15 cellular contexts compared by ENCODE assay signal in genomic region chr17:73065376-73065775, GRCh38. TPM values are rescaled to one million over a fixed set of nuclear protein-coding genes. Genes with fewer than 3 reads are reported as not detected.
DNase-seq lines count a peak whose midpoint lies in the region; ATAC-seq and TF ChIP-seq lines count a peak whose summit lies in the region.
"Had no signal": no experiment of that assay in that cellular context is flagged by ENCODE, and none has a peak within 500 bp of the region (broad histone marks: within the 10 kb centered on the region; RNA-seq: fewer than 3 reads in every experiment).

No MANE protein-coding gene starts in this region.

- H3K27me3 ChIP-seq in Caco-2 (replicated peaks; ENCODE audit: control insufficient read depth, insufficient read depth, low read length) (no peaks in the 10 kb centered on the region), WERI-Rb-1 (ENCODE audit: insufficient read depth, low read depth, severe bottlenecking) (no peaks in the 10 kb centered on the region)

- intact Hi-C loops in Caco-2 (cut with micrococcal nuclease; ENCODE audit: unreplicated experiment) (no loop called here), Calu3 (cut with micrococcal nuclease; ENCODE audit: unreplicated experiment) (no loop called here)

- H3K9me3 ChIP-seq in Caco-2, result peaks cover 4% of the 10 kb centered on the region; the same call in 1 of the 2 replicates
- peaks cover 12% of the 10 kb centered on the region for H3K9me3 ChIP-seq in WERI-Rb-1 (ENCODE audit: severe bottlenecking)
- H3K9me3 ChIP-seq: HAP-1 had no signal

- CTCF ChIA-PET in Caco-2 (lab: Charles Lee), result no interaction called here
- CTCF ChIA-PET in Calu3 (lab: Charles Lee), result no interaction called here

- H3K27me3 Mint-ChIP-seq in Caco-2 (ENCODE audit: insufficient read depth, unreplicated experiment), result no peaks in the 10 kb centered on the region
- no peaks in the 10 kb centered on the region for H3K27me3 Mint-ChIP-seq in nephron (ENCODE audit: low read depth)
- H3K27me3 Mint-ChIP-seq in Calu3 (ENCODE audit: unreplicated experiment), result no peaks in the 10 kb centered on the region
- H3K27me3 Mint-ChIP-seq: B cell; CD4-positive, alpha-beta T cell had no signal

- H3K4me3 ChIP-seq in Caco-2 (ENCODE audit: low read depth, low read length) (no peak overlapping the region), WERI-Rb-1 (ENCODE audit: low read depth, low read length) (no peak overlapping the region)
- H3K4me3 ChIP-seq: HAP-1 had no signal

- TF ChIP-seq CTCF in Caco-2 (IDR thresholded peaks at IDR 0.05; ENCODE audit: insufficient read depth in 1 of 2, low read depth in 1 of 2, low read length in 1 of 2, severe bottlenecking in 1 of 2, unreplicated experiment in 1 of 2) (no peak), WERI-Rb-1 (IDR thresholded peaks at IDR 0.05; ENCODE audit: low read depth, low read length) (no peak), nephron (IDR thresholded peaks at IDR 0.05; ENCODE audit: unreplicated experiment in 3 of 3) (no peak), Calu3 (IDR thresholded peaks at IDR 0.05; ENCODE audit: unreplicated experiment) (no peak)

- BruUV-seq in Caco-2 (replicated peaks; lab: Mats Ljungman, UMichigan), result no TSS peak
- no TSS peak for BruUV-seq in Calu3 (replicated peaks; lab: Mats Ljungman, UMichigan)

- H3K4me3 Mint-ChIP-seq in Caco-2 (ENCODE audit: unreplicated experiment), result no peak overlapping the region
- no peak overlapping the region for H3K4me3 Mint-ChIP-seq in nephron
- no peak overlapping the region for H3K4me3 Mint-ChIP-seq in stimulated activated effector memory CD8-positive, alpha-beta T cell treated with anti-CD3 and anti-CD28 coated beads, Interleukin-12 subunit alpha, Interleukin-12 subunit beta, amount 100 ng/mL, for 72 hours
- H3K4me3 Mint-ChIP-seq in Calu3 (ENCODE audit: low read depth, unreplicated experiment), result no peak overlapping the region
- H3K4me3 Mint-ChIP-seq: B cell; CD4-positive, alpha-beta T cell; HFFc6 had no signal

- POLR2A ChIA-PET in Caco-2 (lab: Charles Lee), result no interaction called here

- H3K4me1 Mint-ChIP-seq in Caco-2 (ENCODE audit: low read depth, unreplicated experiment), result peaks cover 10% of the 10 kb centered on the region
- peaks cover 63% of the 10 kb centered on the region for H3K4me1 Mint-ChIP-seq in nephron
- H3K4me1 Mint-ChIP-seq in stimulated activated effector memory CD8-positive, alpha-beta T cell treated with anti-CD3 and anti-CD28 coated beads, Interleukin-12 subunit alpha, Interleukin-12 subunit beta, amount 100 ng/mL, for 72 hours, result peaks cover 14% of the 10 kb centered on the region
- peaks cover 20% of the 10 kb centered on the region for H3K4me1 Mint-ChIP-seq in Calu3 (ENCODE audit: low read depth, unreplicated experiment)
- H3K4me1 Mint-ChIP-seq: B cell had no signal

- DNase-seq in Caco-2 (no peak), WERI-Rb-1 (no peak), Calu3 (no peak), AML-193 (lab: John Stamatoyannopoulos, UW) (no peak), HCEC 1CT (no peak)
- no peak for DNase-seq in stimulated activated effector memory CD8-positive, alpha-beta T cell treated with anti-CD3 and anti-CD28 coated beads, Interleukin-12 subunit alpha, Interleukin-12 subunit beta, amount 100 ng/mL, for 72 hours (ENCODE audit: low spot score in 2 of 2)
- DNase-seq: ACHN; C1 segment of cervical spinal cord; CD4-positive, alpha-beta T cell; DND-41; GDM1; HFFc6 had no signal

- no peak for ATAC-seq in stimulated activated effector memory CD8-positive, alpha-beta T cell treated with anti-CD3 and anti-CD28 coated beads, Interleukin-12 subunit alpha, Interleukin-12 subunit beta, amount 100 ng/mL, for 72 hours

- H3K9me3 Mint-ChIP-seq in Caco-2 (ENCODE audit: unreplicated experiment) (no peaks in the 10 kb centered on the region), nephron (no peaks in the 10 kb centered on the region), Calu3 (ENCODE audit: low read depth, unreplicated experiment) (no peaks in the 10 kb centered on the region)
- H3K9me3 Mint-ChIP-seq in stimulated activated effector memory CD8-positive, alpha-beta T cell treated with anti-CD3 and anti-CD28 coated beads, Interleukin-12 subunit alpha, Interleukin-12 subunit beta, amount 100 ng/mL, for 72 hours, result no peaks in the 10 kb centered on the region
- H3K9me3 Mint-ChIP-seq: CD4-positive, alpha-beta T cell; HFFc6 had no signal

- H3K4me1 ChIP-seq in Caco-2, result peaks cover 13% of the 10 kb centered on the region; the same call in 1 of the 2 replicates
- H3K4me1 ChIP-seq: HAP-1 had no signal

- H3K27ac Mint-ChIP-seq in Caco-2 (ENCODE audit: unreplicated experiment) (peak overlapping the region; percentile 8), nephron (peak overlapping the region; percentile 74 to 97 (median 94)), Calu3 (ENCODE audit: unreplicated experiment) (no peak overlapping the region)
- peak overlapping the region; percentile 32 for H3K27ac Mint-ChIP-seq in stimulated activated effector memory CD8-positive, alpha-beta T cell treated with anti-CD3 and anti-CD28 coated beads, Interleukin-12 subunit alpha, Interleukin-12 subunit beta, amount 100 ng/mL, for 72 hours
- H3K27ac Mint-ChIP-seq: B cell; CD4-positive, alpha-beta T cell; HFFc6 had no signal

- peak overlapping the region; percentile 95 for H3K27ac ChIP-seq in WERI-Rb-1

- no peaks in the 10 kb centered on the region; the same call in 1 of the 2 replicates for H3K36me3 ChIP-seq in Caco-2 (ENCODE audit: control insufficient read depth, insufficient read depth, low read length)
- H3K36me3 ChIP-seq in WERI-Rb-1, result peaks cover 4% of the 10 kb centered on the region
- H3K36me3 ChIP-seq: HAP-1 had no signal

- H3K36me3 Mint-ChIP-seq in Caco-2 (ENCODE audit: insufficient read depth, unreplicated experiment) (no peaks in the 10 kb centered on the region), nephron (ENCODE audit: low read depth) (peaks cover 13% of the 10 kb centered on the region), Calu3 (ENCODE audit: insufficient read depth, unreplicated experiment) (no peaks in the 10 kb centered on the region)
- H3K36me3 Mint-ChIP-seq in stimulated activated effector memory CD8-positive, alpha-beta T cell treated with anti-CD3 and anti-CD28 coated beads, Interleukin-12 subunit alpha, Interleukin-12 subunit beta, amount 100 ng/mL, for 72 hours, result no peaks in the 10 kb centered on the region

RNA-seq across cellular contexts. Expression of gene SLC39A11, which starts 27.1 kb away (rescaled TPM):
- total RNA-seq in Caco-2 (2022), result 24.9 and 26.4 TPM in 2 replicates
- total RNA-seq in Calu3 (2022), result 60.3 and 70.1 TPM in 2 replicates
